23 cellular contexts compared by ENCODE assay signal in the genomic region with DNA sequence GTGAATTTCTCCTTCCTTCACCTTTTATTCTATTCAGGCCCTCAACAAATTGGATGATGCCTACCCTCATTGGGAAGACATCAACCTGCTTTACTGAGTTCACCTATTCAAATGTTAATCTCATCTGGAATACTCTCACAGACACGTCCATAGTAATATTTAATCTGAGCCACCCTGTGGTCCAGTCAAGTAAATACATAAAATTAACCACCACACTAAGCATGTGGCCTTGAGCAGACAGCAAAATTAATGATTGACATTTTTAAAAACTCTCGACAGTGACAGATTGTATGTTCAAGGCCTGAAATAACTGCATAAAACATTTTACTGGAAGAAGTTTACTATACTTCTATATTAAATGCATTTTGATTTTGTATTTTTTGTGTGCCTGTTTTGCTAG.
"Had no signal": no experiment of that assay in that cellular context is flagged by ENCODE, and none has a peak within 500 bp of the region (broad histone marks: within the 10 kb centered on the region; RNA-seq: fewer than 3 reads in every experiment).

No MANE protein-coding gene starts in this region.

- ATAC-seq: effector memory CD8-positive, alpha-beta T cell; gastroesophageal sphincter; left colon; left ventricle myocardium superior; sciatic nerve; stimulated activated memory B cell treated with anti-CD40 and anti-IgM and Interleukin-4, amounts not matched to agents 10 μg/mL and 1 μg/mL and 100 μg/mL, for 72 hours; upper lobe of right lung had no signal

- H3K9ac ChIP-seq: parathyroid adenoma had no signal

- H3K27me3 ChIP-seq: esophagus squamous epithelium, gastroesophageal sphincter, spleen, testis, tibial nerve, upper lobe of right lung, vagina had no signal

- DNase-seq: effector memory CD8-positive, alpha-beta T cell; esophagus squamous epithelium; foreskin fibroblast; immature natural killer cell; left colon; left ventricle myocardium superior; mesenchymal stem cell; naive B cell; spleen; stimulated activated CD4-positive, alpha-beta T cell treated with anti-CD3 and anti-CD28 coated beads, Interleukin-15, amount 100 ng/mL, for 24 hours; stimulated activated CD4-positive, alpha-beta T cell treated with anti-CD3 and anti-CD28 coated beads, Interleukin-1b, Interleukin-23, amount 100 ng/mL, for 48 hours; stimulated activated CD4-positive, alpha-beta T cell treated with anti-CD3 and anti-CD28 coated beads, Interleukin-4, amount 100 ng/mL, for 24 hours; testis; upper lobe of right lung had no signal

- H3K4me1 ChIP-seq: esophagus squamous epithelium, gastroesophageal sphincter, parathyroid adenoma, prostate gland, spleen, testis, tibial nerve, upper lobe of right lung, vagina had no signal

- H2AFZ ChIP-seq: parathyroid adenoma had no signal

- H3K36me3 ChIP-seq: esophagus squamous epithelium, gastroesophageal sphincter, prostate gland, spleen, tibial nerve, upper lobe of right lung, vagina had no signal

- H3K79me2 ChIP-seq: parathyroid adenoma had no signal

- FAIRE-seq: keratinocyte had no signal

- H3K4me3 ChIP-seq: esophagus squamous epithelium, gastroesophageal sphincter, lung, prostate gland, spleen, testis, tibial nerve, upper lobe of right lung, vagina had no signal

- H3K27ac ChIP-seq: esophagus squamous epithelium, gastroesophageal sphincter, parathyroid adenoma, prostate gland, spleen, testis, tibial nerve, upper lobe of right lung, vagina had no signal

- H3K9me3 ChIP-seq: esophagus squamous epithelium, prostate gland, spleen, testis, upper lobe of right lung, vagina had no signal
